ENCODE assay signal across 24 cellular contexts in genomic region chr5:156181656-156182055, GRCh38.
A peak's percentile ranks its signal among the peaks of the same experiment; 100 is the strongest.
DNase-seq lines count a peak whose midpoint lies in the region; ATAC-seq, FAIRE-seq and TF ChIP-seq lines count a peak whose summit lies in the region.
"Had no signal": no experiment of that assay in that cellular context is flagged by ENCODE, and none has a peak within 500 bp of the region (broad histone marks: within the 10 kb centered on the region; RNA-seq: fewer than 3 reads in every experiment).

No MANE protein-coding gene starts in this region.

- H3K9ac ChIP-seq in HUES48 (ENCODE audit: low read depth, low read length) (no peak overlapping the region), H1 (replicated peaks in 1 of 4; ENCODE audit: extremely low read depth in 1 of 4, low read depth in 3 of 4, low read length in 3 of 4) (no peak overlapping the region)

- H3K56ac ChIP-seq in H1 (replicated peaks; ENCODE audit: insufficient read length, low read depth, low read length): no peak overlapping the region

- H3K27me3 ChIP-seq in HUES48 (ENCODE audit: control insufficient read depth, insufficient read depth, low read length) (no peaks in the 10 kb centered on the region), H1 (replicated peaks in 1 of 4; ENCODE audit: control insufficient read depth in 3 of 4, extremely low read depth in 1 of 4, insufficient read depth in 3 of 4, low read length in 3 of 4) (no peaks in the 10 kb centered on the region), stomach (no peaks in the 10 kb centered on the region)
- H3K27me3 ChIP-seq: BE2C had no signal

- no peak overlapping the region for H2BK5ac ChIP-seq in H1 (ENCODE audit: low read depth, low read length)

- TF ChIP-seq EP300 in H1 (IDR thresholded peaks at IDR 0.05; ENCODE audit: borderline replicate concordance in 1 of 2, low read depth in 2 of 2, low read length in 2 of 2) (no peak), stomach (IDR thresholded peaks at IDR 0.05) (no peak)

- no peaks in the 10 kb centered on the region for H3K79me1 ChIP-seq in H1 (ENCODE audit: low read depth, low read length)

- H3K4me2 ChIP-seq in H1 (ENCODE audit: insufficient read depth in 1 of 2, low read depth in 2 of 2, low read length in 2 of 2): no peak overlapping the region

- H3K27ac ChIP-seq in HUES48 (ENCODE audit: low read depth, low read length) (peak overlapping the region; percentile 2), H1 (ENCODE audit: low read depth, low read length) (no peak overlapping the region), stomach (no peak overlapping the region)
- H3K27ac ChIP-seq: RWPE1 had no signal

- H2BK12ac ChIP-seq in H1 (ENCODE audit: low read depth, low read length): no peak overlapping the region

- peak overlapping the region; percentile 63; the same call in 1 of the 2 replicates for H2AFZ ChIP-seq in H1 (ENCODE audit: low read length)

- intact Hi-C loops in stomach (cut with DNase I; ENCODE audit: low total_unique reads): no loop called here

- H4K5ac ChIP-seq in H1 (ENCODE audit: insufficient read length, low read depth, low read length): no peak overlapping the region

- POLR2A ChIA-PET in H1 (lab: Charles Lee; ENCODE audit: partially characterized antibody): no interaction called here

- TF ChIP-seq POLR2A in H1 (IDR thresholded peaks at IDR 0.05; ENCODE audit: control extremely low read depth in 1 of 2, low read depth in 2 of 2, low read length in 2 of 2) (no peak), stomach (IDR thresholded peaks at IDR 0.05) (no peak)

- H2BK120ac ChIP-seq in H1 (replicated peaks; ENCODE audit: low read depth, low read length): no peak overlapping the region

- H3K23me2 ChIP-seq in H1 (ENCODE audit: low read depth, low read length): no peaks in the 10 kb centered on the region

- H3K79me2 ChIP-seq in H1 (ENCODE audit: control insufficient read depth in 1 of 2, insufficient read depth in 2 of 2, low read length in 2 of 2): no peaks in the 10 kb centered on the region

- no peak for ATAC-seq in activated CD4-positive, CD25-positive, alpha-beta regulatory T cell treated with anti-CD3 and anti-CD28 coated beads, Interleukin-2, amount 50 U/mL, for 24 hours
- ATAC-seq in GM21723 (IDR thresholded peaks at IDR 0.05; ENCODE audit: unreplicated experiment): no peak

- no peak overlapping the region for H3K18ac ChIP-seq in H1 (ENCODE audit: extremely low read depth, low read length)

- H3K4me3 ChIP-seq in HUES48 (ENCODE audit: low read depth, low read length): no peak overlapping the region
- no peak overlapping the region for H3K4me3 ChIP-seq in H1 (ENCODE audit: extremely low read depth in 1 of 4, insufficient read depth in 2 of 4, low read depth in 3 of 4, low read length in 4 of 4)
- no peak overlapping the region for H3K4me3 ChIP-seq in stomach

- no peak for FAIRE-seq in H1 (lab: Jason Lieb, UNC)

- DNase-seq in H1 (ENCODE audit: low read depth in 1 of 2, low spot score in 2 of 2) (no peak), kidney glomerular epithelial cell (lab: John Stamatoyannopoulos, UW) (peak; percentile 92), renal cortical epithelial cell (ENCODE audit: low read depth) (peak; percentile 70), stomach (no peak), 8988T (no peak)
- DNase-seq: ACHN; BE2C; Calu3; CD8-positive, alpha-beta memory T cell; DMS153; H9; HFFc6; KBM-7; MV-4-11; NCI-H1105; NCI-H1436 treated with DMSO at 0.1 percent for 48 hours; NCI-H187 treated with DMSO at 0.1 percent for 48 hours; NCI-H2107; NCI-H524 treated with DMSO at 0.1 percent for 48 hours; SHP77 had no signal

- no peak overlapping the region for H3K14ac ChIP-seq in H1 (ENCODE audit: insufficient read length)

- no peak overlapping the region for H4K8ac ChIP-seq in H1 (ENCODE audit: extremely low read depth, insufficient read depth, low read length)

- CTCF ChIA-PET in H1 (lab: Charles Lee; ENCODE audit: partially characterized antibody): no interaction called here

- H3K23ac ChIP-seq in H1 (ENCODE audit: insufficient read length): no peak overlapping the region

- no peak for TF ChIP-seq RAD21 in H1 (IDR thresholded peaks at IDR 0.05 in 1 of 2, conservative IDR thresholded peaks at IDR 0.05 in 1 of 2; ENCODE audit: low read depth in 2 of 2, low read length in 2 of 2)

- no peak overlapping the region for H2AK5ac ChIP-seq in H1 (ENCODE audit: low read depth, low read length)

- 100% methylated on average over 1 of the region's 1 CpG; no CpG with 5 or more reads in 1 of the 2 experiments for WGBS in H1 (ENCODE audit: extremely low coverage in 1 of 2, insufficient coverage in 1 of 2, insufficient read length in 1 of 2, insufficient replicate concordance in 2 of 2, low coverage in 1 of 2, low lambda C conversion rate in 2 of 2, missing lambda C conversion rate in 1 of 2), 2 experiments
- WGBS in stomach, 5 donors: 60 to 82% (median 63%) methylated on average over 1 of the region's 1 CpG

- H2BK20ac ChIP-seq in H1 (ENCODE audit: low read length): no peak overlapping the region

- H3K4me1 ChIP-seq in HUES48 (ENCODE audit: control insufficient read depth, insufficient read depth, low read length) (0 out of 2 replicates have a peak, but pooled peaks cover 11% of the 10 kb centered on the region), H1 (replicated peaks in 1 of 4; ENCODE audit: control insufficient read depth in 3 of 4, insufficient read depth in 4 of 4, low read length in 3 of 4) (no peaks in the 10 kb centered on the region; a peak in 1 of 7 replicates), stomach (no peaks in the 10 kb centered on the region)
- H3K4me1 ChIP-seq: BE2C had no signal

- no peak for TF ChIP-seq CTCF in H1 (IDR thresholded peaks at IDR 0.05; ENCODE audit: control extremely low read depth in 1 of 3, insufficient read depth in 1 of 3, low read depth in 1 of 3, low read length in 3 of 3)
- no peak for TF ChIP-seq CTCF in stomach (IDR thresholded peaks at IDR 0.05)

- no peak overlapping the region for H3K4ac ChIP-seq in H1 (replicated peaks; ENCODE audit: insufficient read length, low read depth, low read length)

- H3K9me3 ChIP-seq in HUES48 (ENCODE audit: control insufficient read depth, insufficient read depth, low read length): no peaks in the 10 kb centered on the region
- H3K9me3 ChIP-seq in H1 (ENCODE audit: insufficient read depth in 2 of 2, low read depth in 1 of 2, low read length in 1 of 2): no peaks in the 10 kb centered on the region
- peaks cover 0 to 13% (median 10%) of the 10 kb centered on the region in 4 donors for H3K9me3 ChIP-seq in stomach
- H3K9me3 ChIP-seq: BE2C had no signal

- no peaks in the 10 kb centered on the region for H3K36me3 ChIP-seq in HUES48 (ENCODE audit: control insufficient read depth, insufficient read depth, low read length)
- H3K36me3 ChIP-seq in H1 (ENCODE audit: control insufficient read depth in 2 of 4, insufficient read depth in 4 of 4, low read length in 3 of 4): no peaks in the 10 kb centered on the region
- no peaks in the 10 kb centered on the region for H3K36me3 ChIP-seq in stomach
- H3K36me3 ChIP-seq: BE2C had no signal

- H2BK15ac ChIP-seq in H1 (ENCODE audit: low read length): no peak overlapping the region

- no peaks in the 10 kb centered on the region for H4K20me1 ChIP-seq in H1 (replicated peaks in 1 of 2; ENCODE audit: control insufficient read depth in 1 of 2, insufficient read depth in 2 of 2, low read length in 2 of 2)

- no peak overlapping the region for H4K91ac ChIP-seq in H1 (replicated peaks; ENCODE audit: insufficient read length, low read length)

TF ChIP-seq in H1, 55 proteins besides CTCF, POLR2A, EP300 and RAD21:
- TF ChIP-seq TCF12 (IDR thresholded peaks at IDR 0.05; ENCODE audit: low read depth, low read length) (no peak), KDM4A (IDR thresholded peaks at IDR 0.05; ENCODE audit: low read depth, low read length, severe bottlenecking) (no peak), SAP30 (IDR thresholded peaks at IDR 0.05; ENCODE audit: insufficient read depth, insufficient replicate concordance, low read length) (no peak), JUND (IDR thresholded peaks at IDR 0.05; ENCODE audit: low read length) (no peak), POLR2AphosphoS5 (IDR thresholded peaks at IDR 0.05; ENCODE audit: low read depth, low read length) (no peak), NRF1 (IDR thresholded peaks at IDR 0.05; ENCODE audit: low read depth, low read length) (no peak), KDM1A (IDR thresholded peaks at IDR 0.05; ENCODE audit: borderline replicate concordance, low read length) (no peak), TBP (IDR thresholded peaks at IDR 0.05; ENCODE audit: low read depth, low read length) (no peak), MAFK (IDR thresholded peaks at IDR 0.05; ENCODE audit: low read depth, low read length) (no peak), JUN (IDR thresholded peaks at IDR 0.05; ENCODE audit: low read depth, low read length) (no peak), HDAC6 (IDR thresholded peaks at IDR 0.05; ENCODE audit: low read depth, low read length) (no peak), SIN3A (conservative IDR thresholded peaks at IDR 0.05 in 1 of 2, IDR thresholded peaks at IDR 0.05 in 1 of 2; ENCODE audit: low read depth in 1 of 2, low read length in 2 of 2) (no peak), CEBPB (IDR thresholded peaks at IDR 0.05; ENCODE audit: low read depth, low read length) (no peak), YY1 (IDR thresholded peaks at IDR 0.05; ENCODE audit: low read depth, low read length) (no peak), POU5F1 (IDR thresholded peaks at IDR 0.05; ENCODE audit: low read depth, low read length) (no peak), MAX (IDR thresholded peaks at IDR 0.05) (no peak), CREB1 (IDR thresholded peaks at IDR 0.05) (no peak)

Comparison
In these comparisons a context has a peak if more than half of its experiments do, and no peak if none do; other contexts are left out.
1. DNase-seq: peak in kidney glomerular epithelial cell (single experiment) and renal cortical epithelial cell (single experiment); none in H1 (0 of 2), stomach (single experiment) and 8988T (single experiment).